24 cellular contexts compared by ENCODE assay signal in genomic region chr12:31740618-31741017, GRCh38. TPM values are rescaled to one million over a fixed set of nuclear protein-coding genes. Genes with fewer than 3 reads are reported as not detected.
A peak's percentile ranks its signal among the peaks of the same experiment; 100 is the strongest.
DNase-seq lines count a peak whose midpoint lies in the region; ATAC-seq and TF ChIP-seq lines count a peak whose summit lies in the region.
"Had no signal": no experiment of that assay in that cellular context is flagged by ENCODE, and none has a peak within 500 bp of the region (broad histone marks: within the 10 kb centered on the region; RNA-seq: fewer than 3 reads in every experiment).

No MANE protein-coding gene starts in this region.

- no peaks in the 10 kb centered on the region for H3K79me1 ChIP-seq in mesenchymal stem cell (replicated peaks; ENCODE audit: low read length, poor library complexity, severe bottlenecking)

- no peak overlapping the region for H3K23ac ChIP-seq in mesenchymal stem cell (ENCODE audit: low read length in 2 of 2)

- peaks cover 0 to 7% (median 0%) of the 10 kb centered on the region in 11 experiments; a peak in 1 of 22 replicates for H3K36me3 ChIP-seq in BLaER1 treated with 17β-estradiol and CSF1 and Interleukin-3, amounts not matched to agents 10 nM and 100 nM
- H3K36me3 ChIP-seq in GM23338 (ENCODE audit: insufficient read depth) (no peaks in the 10 kb centered on the region), mesenchymal stem cell (ENCODE audit: control insufficient read depth in 1 of 2, insufficient read depth in 2 of 2, low read depth in 1 of 2, low read length in 2 of 2) (no peaks in the 10 kb centered on the region), HAP-1 (replicated peaks) (no peaks in the 10 kb centered on the region)
- H3K36me3 ChIP-seq: pancreas had no signal

- no peak for ATAC-seq in GM23338
- no peak for ATAC-seq in GM19455 (IDR thresholded peaks at IDR 0.05; ENCODE audit: unreplicated experiment)
- ATAC-seq in GM18498 (IDR thresholded peaks at IDR 0.05; ENCODE audit: unreplicated experiment), result no peak
- ATAC-seq: GM12878, pancreas, right cardiac atrium had no signal

- H4K8ac ChIP-seq in mesenchymal stem cell (ENCODE audit: low read length), result peak overlapping the region; percentile 19

- H2AFZ ChIP-seq in GM23338, result peak overlapping the region; percentile 86
- H2AFZ ChIP-seq in mesenchymal stem cell (ENCODE audit: low read depth, low read length), result no peak overlapping the region

- H3K36me3 Mint-ChIP-seq in GM23338 (ENCODE audit: low read depth), result no peaks in the 10 kb centered on the region

- H3K4me1 Mint-ChIP-seq in GM23338, result no peaks in the 10 kb centered on the region

- H3K14ac ChIP-seq in mesenchymal stem cell (ENCODE audit: low read length in 2 of 2), result no peak overlapping the region

- H3K4me3 Mint-ChIP-seq in GM23338, result no peak overlapping the region
- H3K4me3 Mint-ChIP-seq: activated T-cell treated with anti-CD3 and anti-CD28 coated beads, Interleukin-2, amount 50 U/mL, for 24 hours; HFFc6 had no signal

- peak overlapping the region; percentile 51 to 59 for H2BK12ac ChIP-seq in mesenchymal stem cell (ENCODE audit: low read length in 2 of 2)

- no CpG with 5 or more reads among the region's 3 CpGs for whole genome bisulfite sequencing in mesenchymal stem cell

- H3K79me2 ChIP-seq in GM23338 (replicated peaks; ENCODE audit: insufficient read depth), result no peaks in the 10 kb centered on the region

- peak overlapping the region; percentile 26 to 38 for H3K18ac ChIP-seq in mesenchymal stem cell (ENCODE audit: low read depth in 1 of 2, low read length in 2 of 2)

- no peak overlapping the region for H2BK5ac ChIP-seq in mesenchymal stem cell (ENCODE audit: low read depth, low read length, poor library complexity, severe bottlenecking)

- peak overlapping the region; percentile 21 to 63 (median 55); a peak in 20 of 22 replicates for H3K4me2 ChIP-seq in BLaER1 treated with 17β-estradiol and CSF1 and Interleukin-3, amounts not matched to agents 10 nM and 100 nM
- H3K4me2 ChIP-seq in GM23338 (no peak overlapping the region), mesenchymal stem cell (ENCODE audit: low read length, poor library complexity, severe bottlenecking) (no peak overlapping the region)

- peaks cover 2% of the 10 kb centered on the region for H3K27me3 Mint-ChIP-seq in GM23338 (ENCODE audit: insufficient read depth, low read depth, poor library complexity)
- H3K27me3 Mint-ChIP-seq: activated T-cell treated with anti-CD3 and anti-CD28 coated beads, Interleukin-2, amount 50 U/mL, for 24 hours; naive B cell had no signal

- H3K27me3 ChIP-seq in BLaER1 treated with 17β-estradiol and CSF1 and Interleukin-3, amounts not matched to agents 10 nM and 100 nM, result no peaks in the 10 kb centered on the region
- H3K27me3 ChIP-seq in GM23338 (ENCODE audit: insufficient read depth) (no peaks in the 10 kb centered on the region), mesenchymal stem cell (ENCODE audit: control insufficient read depth in 1 of 2, insufficient read depth in 1 of 2, low read length in 2 of 2) (no peaks in the 10 kb centered on the region), HAP-1 (ENCODE audit: low read depth) (no peaks in the 10 kb centered on the region)
- H3K27me3 ChIP-seq: dorsolateral prefrontal cortex, pancreas had no signal

- H4K20me1 ChIP-seq in BLaER1 treated with 17β-estradiol and CSF1 and Interleukin-3, amounts not matched to agents 10 nM and 100 nM, result no peaks in the 10 kb centered on the region
- H4K20me1 ChIP-seq in GM23338 (replicated peaks; ENCODE audit: insufficient read depth), result no peaks in the 10 kb centered on the region

- no peak overlapping the region for H2BK15ac ChIP-seq in mesenchymal stem cell (ENCODE audit: low read depth, poor library complexity, severe bottlenecking)

- no peaks in the 10 kb centered on the region; the same call in 2 of the 3 replicates for H3K9me3 Mint-ChIP-seq in GM23338
- H3K9me3 Mint-ChIP-seq: activated T-cell treated with anti-CD3 and anti-CD28 coated beads, Interleukin-2, amount 50 U/mL, for 24 hours; HFFc6 had no signal

- H2BK120ac ChIP-seq in mesenchymal stem cell (ENCODE audit: low read depth, low read length), result no peak overlapping the region

- no peaks in the 10 kb centered on the region for H3K9me2 ChIP-seq in GM23338 (ENCODE audit: insufficient read depth)

- TF ChIP-seq CTCF in GM23338 (conservative IDR thresholded peaks at IDR 0.05; ENCODE audit: low read depth in 2 of 2) (no peak), NB4 (IDR thresholded peaks at IDR 0.05; ENCODE audit: low read depth, low read length) (no peak)

- H3K4ac ChIP-seq in mesenchymal stem cell (ENCODE audit: low read depth in 1 of 2, low read length in 2 of 2), result no peak overlapping the region

- H3F3A ChIP-seq in GM23338 (replicated peaks; ENCODE audit: low read depth), result no peaks in the 10 kb centered on the region

- H3K4me3 ChIP-seq in BLaER1 treated with 17β-estradiol and CSF1 and Interleukin-3, amounts not matched to agents 10 nM and 100 nM, result no peak overlapping the region
- H3K4me3 ChIP-seq in GM23338, result no peak overlapping the region
- H3K4me3 ChIP-seq in NB4 (ENCODE audit: low read depth, low read length), result no peak overlapping the region
- no peak overlapping the region for H3K4me3 ChIP-seq in mesenchymal stem cell (ENCODE audit: insufficient read depth in 1 of 2, low read depth in 1 of 2, low read length in 2 of 2)
- H3K4me3 ChIP-seq in HAP-1, result no peak overlapping the region
- H3K4me3 ChIP-seq: dorsolateral prefrontal cortex, GM12878, pancreas had no signal

- H3K4me1 ChIP-seq in BLaER1 treated with 17β-estradiol and CSF1 and Interleukin-3, amounts not matched to agents 10 nM and 100 nM, result peaks cover 7 to 72% (median 42%) of the 10 kb centered on the region in 10 experiments; a peak in 19 of 20 replicates
- H3K4me1 ChIP-seq in GM23338 (ENCODE audit: insufficient read depth), result peaks cover 4% of the 10 kb centered on the region; the same call in 1 of the 2 replicates
- H3K4me1 ChIP-seq in mesenchymal stem cell (ENCODE audit: control insufficient read depth, insufficient read depth, low read depth, low read length), result no peaks in the 10 kb centered on the region
- H3K4me1 ChIP-seq in HAP-1, result no peaks in the 10 kb centered on the region
- H3K4me1 ChIP-seq: pancreas had no signal

- DNase-seq in GM23338 (ENCODE audit: low spot score), result no peak
- peak; percentile 71 for DNase-seq in NB4 (ENCODE audit: low read depth)
- DNase-seq in mesenchymal stem cell, result no peak
- DNase-seq in HAP-1 (ENCODE audit: low spot score in 2 of 2), result no peak
- no peak for DNase-seq in activated CD4-positive, CD25-positive, alpha-beta regulatory T cell treated with anti-CD3 and anti-CD28 coated beads, Interleukin-2, amount 50 U/mL, for 72 hours
- DNase-seq: activated CD4-positive, CD25-positive, alpha-beta regulatory T cell; activated CD8-positive, alpha-beta memory T cell treated with anti-CD3 and anti-CD28 coated beads for 24 hours; activated naive CD4-positive, alpha-beta T cell; activated T-cell treated with anti-CD3 and anti-CD28 coated beads, Interleukin-2, amount 50 U/mL, for 24 hours; central memory CD4-positive, alpha-beta T cell; DMS53; dorsolateral prefrontal cortex; head of caudate nucleus; HFFc6; naive B cell; NCI-H2171; NCI-H524 treated with DMSO at 0.1 percent for 48 hours; pancreas; right cardiac atrium; substantia nigra had no signal

- peak overlapping the region in 10 of 11 experiments; percentile 4 to 55 (median 33); a peak in 15 of 22 replicates for H3K27ac ChIP-seq in BLaER1 treated with 17β-estradiol and CSF1 and Interleukin-3, amounts not matched to agents 10 nM and 100 nM
- H3K27ac ChIP-seq in GM23338 (ENCODE audit: low read depth) (no peak overlapping the region), mesenchymal stem cell (ENCODE audit: low read length, poor library complexity, severe bottlenecking) (no peak overlapping the region)
- H3K27ac ChIP-seq: dorsolateral prefrontal cortex, pancreas had no signal

- peaks cover 0 to 64% (median 6%) of the 10 kb centered on the region in 11 experiments; a peak in 11 of 22 replicates for H3K9me3 ChIP-seq in BLaER1 treated with 17β-estradiol and CSF1 and Interleukin-3, amounts not matched to agents 10 nM and 100 nM (replicated peaks in 1 of 11)
- H3K9me3 ChIP-seq in mesenchymal stem cell (ENCODE audit: control insufficient read depth, low read length) (no peaks in the 10 kb centered on the region), HAP-1 (no peaks in the 10 kb centered on the region)
- H3K9me3 ChIP-seq: pancreas had no signal

- H4K91ac ChIP-seq in mesenchymal stem cell (ENCODE audit: low read length), result no peak overlapping the region

- no peak overlapping the region for H2AK5ac ChIP-seq in mesenchymal stem cell (ENCODE audit: low read length, severe bottlenecking)

- no peak overlapping the region for H3K27ac Mint-ChIP-seq in GM23338
- H3K27ac Mint-ChIP-seq: activated T-cell treated with anti-CD3 and anti-CD28 coated beads, Interleukin-2, amount 50 U/mL, for 24 hours; HFFc6 had no signal

- TF ChIP-seq POLR2A in NB4 (IDR thresholded peaks at IDR 0.05; ENCODE audit: extremely low read depth, insufficient read length), result no peak

- no peak overlapping the region for H3K9ac ChIP-seq in BLaER1 treated with 17β-estradiol and CSF1 and Interleukin-3, amounts not matched to agents 10 nM and 100 nM
- H3K9ac ChIP-seq in mesenchymal stem cell (ENCODE audit: low read length), result no peak overlapping the region

- in situ Hi-C loops in HAP-1 (cut with MboI; ENCODE audit: low sequenced_read_pairs), result no loop called here

TF ChIP-seq in GM23338, 12 proteins besides CTCF, POLR2A, EP300 and RAD21 (continues in another document):
- no peak for TF ChIP-seq JUNB (IDR thresholded peaks at IDR 0.05; ENCODE audit: unreplicated experiment)
- TF ChIP-seq ZNF114 (CRISPR knock-in tag; IDR thresholded peaks at IDR 0.05), result no peak
- no peak for TF ChIP-seq POLR2AphosphoS5 (IDR thresholded peaks at IDR 0.05; ENCODE audit: low read depth)
- TF ChIP-seq EZH2 (IDR thresholded peaks at IDR 0.05; ENCODE audit: low read depth, unreplicated experiment), result no peak
- TF ChIP-seq ETS1 (IDR thresholded peaks at IDR 0.05), result no peak
- TF ChIP-seq ZNF331 (CRISPR knock-in tag; IDR thresholded peaks at IDR 0.05; ENCODE audit: low read depth), result no peak

RNA-seq across cellular contexts. Expression of gene AMN1, which starts 11.8 kb away (rescaled TPM):
- total RNA-seq in GM23338 (2014; rRNA removed; shearing (Covaris generic)), result 12.3 and 12.6 TPM in 2 replicates
- polyA plus RNA-seq in GM23338 (2016; fragmentation: Nextera tagmentation; extraction: Ambion mirVana), result 14.1 and 17.7 TPM in 2 replicates
- polyA plus RNA-seq in mesenchymal stem cell (2013, experiment 1 of 2), result 5.9 TPM
- 6.3 TPM for polyA plus RNA-seq in mesenchymal stem cell (2013, experiment 2 of 2)

Comparison
In these comparisons a context has a peak if more than half of its experiments do, and no peak if none do; other contexts are left out.
1. H3K27ac ChIP-seq: peak in BLaER1 treated with 17β-estradiol and CSF1 and Interleukin-3, amounts not matched to agents 10 nM and 100 nM (10 of 11); none in GM23338 (single experiment) and mesenchymal stem cell (single experiment).
2. H3K4me2 ChIP-seq: peak in BLaER1 treated with 17β-estradiol and CSF1 and Interleukin-3, amounts not matched to agents 10 nM and 100 nM (11 of 11); none in GM23338 (single experiment) and mesenchymal stem cell (single experiment).